Comparison of ENCODE assay signal across 9 cellular contexts in the genomic region with DNA sequence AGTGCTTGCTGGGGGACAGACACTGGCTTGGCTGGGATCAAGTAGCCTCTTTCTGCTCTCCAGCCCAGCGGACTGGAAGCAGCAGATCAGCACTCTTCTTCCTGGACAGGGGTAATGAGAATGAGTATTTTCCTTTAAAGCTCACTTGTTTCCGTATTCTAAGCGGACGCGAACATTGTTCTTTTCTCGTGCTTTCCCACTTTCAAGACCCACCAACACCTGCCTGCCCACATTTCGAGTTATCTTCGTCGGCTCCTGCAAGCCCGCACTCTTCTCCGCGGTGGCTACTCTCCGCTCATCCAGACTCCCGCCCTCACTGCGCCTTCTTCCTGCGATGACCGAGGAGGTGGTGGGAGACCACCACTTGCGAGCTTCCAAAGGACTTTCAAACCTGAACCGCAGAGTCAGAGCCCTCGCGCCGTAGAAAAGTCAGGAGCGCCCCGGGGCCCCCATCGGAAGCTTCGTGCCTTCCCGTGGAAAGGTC. TPM values are rescaled to one million over a fixed set of nuclear protein-coding genes. Genes with fewer than 3 reads are reported as not detected.
DNase-seq lines count a peak whose midpoint lies in the region; ATAC-seq, FAIRE-seq and TF ChIP-seq lines count a peak whose summit lies in the region.
"Had no signal": no experiment of that assay in that cellular context is flagged by ENCODE, and none has a peak within 500 bp of the region (broad histone marks: within the 10 kb centered on the region; RNA-seq: fewer than 3 reads in every experiment).

No MANE protein-coding gene starts in this region.

- peaks cover 10% of the 10 kb centered on the region for H3K36me3 Mint-ChIP-seq in CD8-positive, alpha-beta T cell

- H3K4me1 ChIP-seq in CD8-positive, alpha-beta T cell (ENCODE audit: insufficient read depth, low read length), result peaks cover 26% of the 10 kb centered on the region
- H3K4me1 ChIP-seq in kidney (ENCODE audit: control insufficient read depth in 1 of 2, insufficient read depth in 1 of 2, low read depth in 1 of 2, low read length in 2 of 2) (peaks cover 4 to 6% of the 10 kb centered on the region in 2 donors), small intestine (ENCODE audit: control insufficient read depth in 2 of 2, insufficient read depth in 1 of 2, low read depth in 1 of 2, low read length in 1 of 2) (peaks cover 0 to 11% of the 10 kb centered on the region in 2 donors)

- POLR2A ChIA-PET in CD8-positive, alpha-beta T cell (lab: Charles Lee), result no interaction called here

- peak overlapping the region; percentile 79 for H3K4me3 ChIP-seq in CD8-positive, alpha-beta T cell (ENCODE audit: low read depth, low read length)
- H3K4me3 ChIP-seq in SK-N-MC (peak overlapping the region; percentile 83), kidney (ENCODE audit: low read length in 2 of 2) (peak overlapping the region; percentile 80 to 91), small intestine (ENCODE audit: low read depth in 1 of 2, low read length in 2 of 2) (peak overlapping the region; percentile 69 to 96)

- CTCF ChIA-PET in CD8-positive, alpha-beta T cell (lab: Charles Lee), result no interaction called here

- WGBS in small intestine, 3 donors, result 0 to 1% (median 0%) methylated on average over 27 of the region's 27 CpGs

- H3K27me3 Mint-ChIP-seq in CD8-positive, alpha-beta T cell (ENCODE audit: low read depth), result peaks cover 9% of the 10 kb centered on the region

- FAIRE-seq in kidney (lab: Jason Lieb, UNC) (no peak), small intestine (lab: Jason Lieb, UNC) (no peak)
- FAIRE-seq: TTC549 had no signal

- peaks cover 33% of the 10 kb centered on the region for H3K4me1 Mint-ChIP-seq in CD8-positive, alpha-beta T cell (ENCODE audit: low read depth)

- peak overlapping the region; percentile 90 for H3K4me3 Mint-ChIP-seq in CD8-positive, alpha-beta T cell

- peak overlapping the region; percentile 66 for H3K27ac ChIP-seq in CD8-positive, alpha-beta T cell (ENCODE audit: low read depth, low read length)
- H3K27ac ChIP-seq in SK-N-MC, result no peak overlapping the region
- H3K27ac ChIP-seq in kidney (ENCODE audit: low read depth in 2 of 2, low read length in 2 of 2), result peak overlapping the region; percentile 94 to 95
- peak overlapping the region; percentile 69 to 97 for H3K27ac ChIP-seq in small intestine (ENCODE audit: low read depth in 1 of 2, low read length in 1 of 2)

- H3K9ac ChIP-seq in SK-N-MC (ENCODE audit: insufficient read length) (peak overlapping the region; percentile 82), kidney (ENCODE audit: low read length in 2 of 2) (peak overlapping the region; percentile 70 to 74)

- TF ChIP-seq CTCF in CD8-positive, alpha-beta T cell (IDR thresholded peaks at IDR 0.05), result no peak
- TF ChIP-seq CTCF in kidney (IDR thresholded peaks at IDR 0.05; ENCODE audit: borderline replicate concordance, extremely low read depth, insufficient read depth), result no peak

- no peaks in the 10 kb centered on the region for H3K36me3 ChIP-seq in CD8-positive, alpha-beta T cell (ENCODE audit: insufficient read depth, low read length)
- no peaks in the 10 kb centered on the region for H3K36me3 ChIP-seq in SK-N-MC (ENCODE audit: insufficient read depth, low read length)
- no peaks in the 10 kb centered on the region for H3K36me3 ChIP-seq in kidney (ENCODE audit: control insufficient read depth in 1 of 2, insufficient read depth in 2 of 2, low read length in 2 of 2)
- no peaks in the 10 kb centered on the region for H3K36me3 ChIP-seq in small intestine (ENCODE audit: control insufficient read depth in 2 of 2, insufficient read depth in 2 of 2, low read length in 2 of 2)

- ATAC-seq in CD8-positive, alpha-beta T cell, result no peak
- no peak for ATAC-seq in GM21576 (IDR thresholded peaks at IDR 0.05; ENCODE audit: unreplicated experiment)

- H3K9me3 ChIP-seq in CD8-positive, alpha-beta T cell (ENCODE audit: low read length), result no peaks in the 10 kb centered on the region
- no peaks in the 10 kb centered on the region for H3K9me3 ChIP-seq in SK-N-MC (ENCODE audit: low read depth, low read length)
- H3K9me3 ChIP-seq in kidney (ENCODE audit: control insufficient read depth in 1 of 2, low read length in 2 of 2), result no peaks in the 10 kb centered on the region
- H3K9me3 ChIP-seq in small intestine (ENCODE audit: control insufficient read depth, low read depth), result no peaks in the 10 kb centered on the region

- H3K27me3 ChIP-seq in CD8-positive, alpha-beta T cell (ENCODE audit: insufficient read depth, low read length), result no peaks in the 10 kb centered on the region
- no peaks in the 10 kb centered on the region for H3K27me3 ChIP-seq in small intestine (ENCODE audit: control insufficient read depth in 2 of 2, insufficient read depth in 2 of 2, low read length in 2 of 2)

- no peaks in the 10 kb centered on the region for H3K9me3 Mint-ChIP-seq in CD8-positive, alpha-beta T cell

- H3K27ac Mint-ChIP-seq in CD8-positive, alpha-beta T cell, result peak overlapping the region; percentile 75

- intact Hi-C loops in CD8-positive, alpha-beta T cell (cut with DNase I, micrococcal nuclease), result loop anchor here in 1 of 2 experiments (2.0 to 10.0 kb wide), 3 partner anchors 190 to 1952 kb away; a partner anchor contains a TSS
- intact Hi-C loops in kidney (cut with DNase I), result no loop called here

- DNase-seq in CD8-positive, alpha-beta T cell, result peak in 3 of 7 experiments; percentile 1 to 19 (median 6)
- DNase-seq in HT-29 (ENCODE audit: low spot score), result peak; percentile 46
- DNase-seq in SK-N-MC (ENCODE audit: low read depth, low spot score), result no peak
- DNase-seq in cerebellum (ENCODE audit: low spot score), result peak; percentile 39
- no peak for DNase-seq in kidney
- DNase-seq in small intestine, result peak; percentile 45
- DNase-seq in NK-92 treated with Interleukin-12 subunit alpha and Interleukin-12 subunit beta, amount 100 ng/mL, for 24 hours (lab: John Stamatoyannopoulos, UW), result no peak

RNA-seq across cellular contexts. Expression of a gene that starts 1.6 kb away (rescaled TPM):
- 1 to 10 TPM; 1.8 to 2.9 TPM for total RNA-seq in CD8-positive, alpha-beta T cell
- 14.8 and 19.2 TPM in 2 replicates for total RNA-seq in HT-29 (2014; rRNA removed; shearing (Covaris generic))
- total RNA-seq in cerebellum (55.2 TPM), kidney (13.8 TPM)
- polyA plus RNA-seq in kidney (ENCODE audit: insufficient read depth, low read depth, low replicate concordance) (2.8 TPM), small intestine (1 to 10 TPM in 1 of 3 donors, under 1 TPM in 2; 0.27 to 2.4 (median 0.45) TPM)

Comparison
In these comparisons a context has a peak if more than half of its experiments do, and no peak if none do; other contexts are left out.
1. DNase-seq: peak in HT-29 (single experiment), cerebellum (single experiment) and small intestine (single experiment); none in SK-N-MC (single experiment), kidney (single experiment) and NK-92 treated with Interleukin-12 subunit alpha and Interleukin-12 subunit beta, amount 100 ng/mL, for 24 hours (single experiment).
2. Peak in every context shown above with its lines, with median percentiles within 50 percentile points of each other: H3K4me3 ChIP-seq.